1 cellular context compared by ENCODE assay signal in genomic region chr5:179608131-179608581, GRCh38.
TF ChIP-seq lines count a peak whose summit lies in the region.

No MANE protein-coding gene starts in this region.

TF ChIP-seq in HepG2, 621 proteins besides CTCF, POLR2A, EP300 and RAD21:
- TF ChIP-seq, protein P1, sequence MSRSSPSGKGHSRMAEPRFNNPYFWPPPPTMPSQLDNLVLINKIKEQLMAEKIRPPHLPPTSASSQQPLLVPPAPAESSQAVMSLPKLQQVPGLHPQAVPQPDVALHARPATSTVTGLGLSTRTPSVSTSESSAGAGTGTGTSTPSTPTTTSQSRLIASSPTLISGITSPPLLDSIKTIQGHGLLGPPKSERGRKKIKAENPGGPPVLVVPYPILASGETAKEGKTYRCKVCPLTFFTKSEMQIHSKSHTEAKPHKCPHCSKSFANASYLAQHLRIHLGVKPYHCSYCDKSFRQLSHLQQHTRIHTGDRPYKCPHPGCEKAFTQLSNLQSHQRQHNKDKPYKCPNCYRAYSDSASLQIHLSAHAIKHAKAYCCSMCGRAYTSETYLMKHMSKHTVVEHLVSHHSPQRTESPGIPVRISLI (CRISPR knock-in tag; IDR thresholded peaks at IDR 0.05; ENCODE audit: borderline replicate concordance), result no peak
- TF ChIP-seq PAF1 (CRISPR knock-in tag; IDR thresholded peaks at IDR 0.05) (peak; percentile 43; the same call in 1 of the 2 replicates), SSRP1 (CRISPR knock-in tag; IDR thresholded peaks at IDR 0.05) (peak; percentile 16; the same call in 1 of the 2 replicates)
TF ChIP-seq in HepG2: peak in this region for 2.
